ENCODE assay signal across 12 cellular contexts in the genomic region with DNA sequence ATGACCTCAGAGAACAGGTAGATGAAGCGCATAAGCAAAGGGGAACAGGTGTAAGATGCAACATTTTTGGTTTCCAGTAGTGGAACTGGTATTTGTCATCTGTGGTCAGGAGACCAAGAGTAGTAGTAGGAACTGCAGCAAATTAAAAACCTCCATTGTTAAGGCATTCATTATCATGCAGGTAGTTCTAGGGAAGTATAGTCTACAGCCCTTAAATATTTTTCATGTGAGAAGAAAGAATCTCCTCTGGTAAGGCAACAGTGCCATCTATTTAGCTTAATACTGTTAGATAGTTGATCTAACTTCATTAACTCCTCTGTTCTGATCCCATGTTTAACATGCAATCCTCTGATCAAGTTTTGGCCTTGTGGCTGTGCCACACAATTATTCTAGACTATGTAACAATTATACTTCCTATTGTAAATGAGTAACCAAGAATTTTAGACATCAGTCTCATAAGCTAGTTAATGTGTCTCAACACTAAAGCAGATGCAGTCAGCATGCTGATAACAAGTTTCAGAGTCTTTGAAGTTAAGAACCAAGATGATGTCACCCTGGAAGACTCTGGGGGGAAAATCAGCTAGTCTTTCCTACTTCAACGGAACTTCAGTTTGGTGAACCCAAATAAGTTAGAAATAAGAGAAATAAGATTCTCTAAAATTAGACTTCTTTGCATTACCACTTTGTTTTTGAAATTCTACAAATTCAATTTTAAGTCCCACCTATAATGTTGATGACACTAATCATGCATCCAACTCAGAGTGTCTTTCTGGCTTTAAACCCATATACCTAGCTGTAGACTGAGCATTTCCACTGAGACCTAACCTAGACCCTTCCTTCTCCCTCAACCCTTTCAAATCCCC.
DNase-seq lines count a peak whose midpoint lies in the region; ATAC-seq, FAIRE-seq and TF ChIP-seq lines count a peak whose summit lies in the region.
"Had no signal": no experiment of that assay in that cellular context is flagged by ENCODE, and none has a peak within 500 bp of the region (broad histone marks: within the 10 kb centered on the region; RNA-seq: fewer than 3 reads in every experiment).

No MANE protein-coding gene starts in this region.

- H3K4me3 ChIP-seq in IMR-90 (ENCODE audit: insufficient read depth, low read depth, low read length) = no peak overlapping the region
- H3K4me3 ChIP-seq in pancreas = no peak overlapping the region
- no peak overlapping the region for H3K4me3 ChIP-seq in SK-N-SH (ENCODE audit: low read depth in 2 of 2, low read length in 1 of 2)
- H3K4me3 ChIP-seq: thyroid gland had no signal

- H3K9me1 ChIP-seq in IMR-90 (ENCODE audit: insufficient read depth, low read length) = no peaks in the 10 kb centered on the region

- no peak overlapping the region; the same call in 1 of the 2 replicates for H2BK20ac ChIP-seq in IMR-90 (ENCODE audit: low read depth, low read length)

- no peak overlapping the region for H2AK5ac ChIP-seq in IMR-90 (ENCODE audit: low read depth, low read length)

- no peak overlapping the region for H2BK120ac ChIP-seq in IMR-90 (ENCODE audit: low read depth, low read length)

- peak; percentile 49 for FAIRE-seq in pancreas (lab: Jason Lieb, UNC)

- H3K4ac ChIP-seq in IMR-90 (ENCODE audit: low read depth, low read length) = no peak overlapping the region

- H3K4me1 ChIP-seq in IMR-90 (ENCODE audit: control insufficient read depth, insufficient read depth, low read length) (peaks cover 3% of the 10 kb centered on the region), pancreas (peaks cover 48 to 73% (median 61%) of the 10 kb centered on the region in 3 donors), SK-N-SH (ENCODE audit: control insufficient read depth in 1 of 2, insufficient read depth in 2 of 2, low read depth in 1 of 2, low read length in 1 of 2) (no peaks in the 10 kb centered on the region)

- H3K4me2 ChIP-seq in IMR-90 (ENCODE audit: low read depth, low read length) (no peak overlapping the region), SK-N-SH (no peak overlapping the region)

- no peak overlapping the region for H2BK5ac ChIP-seq in IMR-90 (ENCODE audit: low read depth, low read length, poor library complexity, severe bottlenecking)

- no peak overlapping the region for H2BK15ac ChIP-seq in IMR-90 (ENCODE audit: low read depth, low read length)

- H4K91ac ChIP-seq in IMR-90 (ENCODE audit: insufficient read depth, low read depth, low read length) = no peak overlapping the region

- no peaks in the 10 kb centered on the region for H3K36me3 ChIP-seq in IMR-90 (ENCODE audit: control insufficient read depth, insufficient read depth, low read length)
- H3K36me3 ChIP-seq in pancreas = no peaks in the 10 kb centered on the region
- no peaks in the 10 kb centered on the region for H3K36me3 ChIP-seq in SK-N-SH (replicated peaks in 1 of 2; ENCODE audit: control insufficient read depth in 1 of 2, insufficient read depth in 2 of 2, low read length in 1 of 2)
- H3K36me3 ChIP-seq: thyroid gland had no signal

- H4K5ac ChIP-seq in IMR-90 (ENCODE audit: low read depth, low read length) = no peak overlapping the region

- POLR2A ChIA-PET in IMR-90 (lab: Charles Lee; ENCODE audit: unreplicated experiment) = no interaction called here
- POLR2A ChIA-PET in SK-N-SH (lab: Yijun Ruan, JAX) = no interaction called here

- H3K9me2 ChIP-seq in SK-N-SH = no peaks in the 10 kb centered on the region

- intact Hi-C loops in IMR-90 (cut with micrococcal nuclease) = no loop called here
- intact Hi-C loops in pancreas (cut with DNase I) = no loop called here

- no peak overlapping the region for H3K14ac ChIP-seq in IMR-90 (replicated peaks; ENCODE audit: low read depth, low read length)

- 0 out of 4 replicates have a peak, but pooled peaks cover 0 to 2% of the 10 kb centered on the region in 2 experiments for H3K79me1 ChIP-seq in IMR-90 (ENCODE audit: low read depth in 1 of 2, low read length in 2 of 2)

- no peak overlapping the region for H3K56ac ChIP-seq in IMR-90 (ENCODE audit: extremely low read depth, insufficient read depth, low read length)

- TF ChIP-seq POLR2A in IMR-90 (IDR thresholded peaks at IDR 0.05; ENCODE audit: low read depth, low read length) = no peak

- no peaks in the 10 kb centered on the region for H3K27me3 ChIP-seq in IMR-90 (ENCODE audit: control insufficient read depth, insufficient read depth, low read length)
- no peaks in the 10 kb centered on the region for H3K27me3 ChIP-seq in pancreas
- H3K27me3 ChIP-seq in SK-N-SH (ENCODE audit: insufficient read depth) = no peaks in the 10 kb centered on the region
- H3K27me3 ChIP-seq: thyroid gland had no signal

- no CpG with 5 or more reads among the region's 2 CpGs for WGBS in IMR-90 (ENCODE audit: extremely low coverage in 2 of 2, insufficient read length in 1 of 2), 2 experiments
- 53 to 66% methylated on average over 2 of the region's 2 CpGs for whole genome bisulfite sequencing in pancreas, 2 donors
- WGBS in SK-N-SH (ENCODE audit: low lambda C conversion rate) = 6% methylated on average over 2 of the region's 2 CpGs

- no peaks in the 10 kb centered on the region for H3F3A ChIP-seq in SK-N-SH (replicated peaks; ENCODE audit: insufficient read depth)

- no peak overlapping the region for H3K9ac ChIP-seq in IMR-90 (ENCODE audit: low read depth, low read length)
- H3K9ac ChIP-seq in SK-N-SH = no peak overlapping the region

- H3K9me3 ChIP-seq in IMR-90 (ENCODE audit: control insufficient read depth, insufficient read depth, low read length) (no peaks in the 10 kb centered on the region), pancreas (no peaks in the 10 kb centered on the region), SK-N-SH (no peaks in the 10 kb centered on the region)
- H3K9me3 ChIP-seq: thyroid gland had no signal

- CTCF ChIA-PET in IMR-90 (lab: Yijun Ruan, JAX) (interaction anchor here (1.0 kb wide), 1 partner anchor 169 kb away, joined by 4 read pairs; no protein-coding TSS in a partner anchor), SK-N-SH (lab: Yijun Ruan, JAX) (interaction anchor here (1.1 kb wide), 1 partner anchor 9 kb away, joined by 3 read pairs; no protein-coding TSS in a partner anchor)

- H3K79me2 ChIP-seq in SK-N-SH (ENCODE audit: insufficient read depth) = no peaks in the 10 kb centered on the region

- peak; percentile 75 for ATAC-seq in GM19324 (IDR thresholded peaks at IDR 0.05; ENCODE audit: low FRiP score, unreplicated experiment)
- peak; percentile 65 for ATAC-seq in HG02870 (IDR thresholded peaks at IDR 0.05; ENCODE audit: unreplicated experiment)
- no peak for ATAC-seq in IMR-90 (ENCODE audit: low read depth)
- ATAC-seq in pancreas = peak; percentile 72 to 79 (median 76)

- H2AK9ac ChIP-seq in IMR-90 (replicated peaks; ENCODE audit: low read depth, low read length, poor library complexity) = no peak overlapping the region

- H3K27ac ChIP-seq in IMR-90 (ENCODE audit: insufficient read depth, low read length) (no peak overlapping the region), pancreas (peak overlapping the region in 2 of 4 donors; percentile 61), SK-N-SH (ENCODE audit: low read depth in 2 of 2, low read length in 1 of 2) (no peak overlapping the region)
- H3K27ac ChIP-seq: thyroid gland had no signal

- no TSS peak for BruUV-seq in IMR-90 (replicated peaks; lab: Mats Ljungman, UMichigan)

- no peak overlapping the region for H4K8ac ChIP-seq in IMR-90 (ENCODE audit: low read depth in 2 of 2, low read length in 2 of 2)

- dilution Hi-C loops in IMR-90 (cut with HindIII; ENCODE audit: low sequenced_read_pairs, unreplicated experiment) = no loop called here

- no peak overlapping the region for H3K23ac ChIP-seq in IMR-90 (ENCODE audit: low read depth, low read length)

- TF ChIP-seq RAD21 in IMR-90 (IDR thresholded peaks at IDR 0.05; ENCODE audit: low read length) (no peak), SK-N-SH (IDR thresholded peaks at IDR 0.05; ENCODE audit: low read length) (no peak)

- H3K18ac ChIP-seq in IMR-90 (ENCODE audit: low read depth, low read length) = no peak overlapping the region

- peaks cover 3% of the 10 kb centered on the region; the same call in 1 of the 2 replicates for H4K20me1 ChIP-seq in IMR-90 (ENCODE audit: insufficient read depth, low read length)
- no peaks in the 10 kb centered on the region for H4K20me1 ChIP-seq in SK-N-SH (ENCODE audit: insufficient read depth)

- in situ Hi-C loops in IMR-90 (cut with MboI; ENCODE audit: low sequenced_read_pairs) = no loop called here

- no peak overlapping the region for H2AFZ ChIP-seq in IMR-90 (replicated peaks; ENCODE audit: low read length, poor library complexity)
- H2AFZ ChIP-seq in SK-N-SH (ENCODE audit: low read depth) = no peak overlapping the region

- peak; percentile 34 for DNase-seq in IMR-90
- no peak for DNase-seq in pancreas
- no peak for DNase-seq in AG08396 (ENCODE audit: low spot score)
- no peak for DNase-seq in SK-N-SH
- no peak for DNase-seq in mucosa of gallbladder (ENCODE audit: low spot score)
- DNase-seq in activated T-cell treated with anti-CD3 and anti-CD28 coated beads for 4 hours = no peak
- DNase-seq: amygdala, midbrain, NCI-H526 treated with DMSO at 0.1 percent for 48 hours, thyroid gland had no signal

- TF ChIP-seq EP300 in SK-N-SH (IDR thresholded peaks at IDR 0.05; ENCODE audit: borderline replicate concordance in 1 of 2, low read depth in 1 of 2, low read length in 1 of 2) = no peak

- TF ChIP-seq CTCF in IMR-90 (conservative IDR thresholded peaks at IDR 0.05; ENCODE audit: low read depth, low read length) (no peak), pancreas (IDR thresholded peaks at IDR 0.05) (no peak), SK-N-SH (IDR thresholded peaks at IDR 0.05) (no peak)

TF ChIP-seq in IMR-90, 13 proteins besides CTCF, POLR2A, EP300 and RAD21 (continues in another document):
- TF ChIP-seq RCOR1 (IDR thresholded peaks at IDR 0.05; ENCODE audit: insufficient replicate concordance, low read length) (no peak), NFE2L2 (IDR thresholded peaks at IDR 0.05; ENCODE audit: low read depth, low read length) (no peak), BHLHE40 (IDR thresholded peaks at IDR 0.05; ENCODE audit: low read depth, low read length) (no peak), MAFK (IDR thresholded peaks at IDR 0.05; ENCODE audit: low read depth, low read length) (no peak)

TF ChIP-seq in SK-N-SH, 30 proteins besides CTCF, POLR2A, EP300 and RAD21 (continues in another document):
- TF ChIP-seq SIN3A (IDR thresholded peaks at IDR 0.05; ENCODE audit: borderline replicate concordance, low read depth, low read length) = no peak
- TF ChIP-seq YY1 (IDR thresholded peaks at IDR 0.05; ENCODE audit: low read depth) = no peak
- TF ChIP-seq FOSL2 (IDR thresholded peaks at IDR 0.05; ENCODE audit: borderline replicate concordance, low read depth) = no peak
- TF ChIP-seq TCF12 (IDR thresholded peaks at IDR 0.05) = no peak
- TF ChIP-seq RFX5 (IDR thresholded peaks at IDR 0.05; ENCODE audit: low read length) = no peak
- TF ChIP-seq, protein P1, sequence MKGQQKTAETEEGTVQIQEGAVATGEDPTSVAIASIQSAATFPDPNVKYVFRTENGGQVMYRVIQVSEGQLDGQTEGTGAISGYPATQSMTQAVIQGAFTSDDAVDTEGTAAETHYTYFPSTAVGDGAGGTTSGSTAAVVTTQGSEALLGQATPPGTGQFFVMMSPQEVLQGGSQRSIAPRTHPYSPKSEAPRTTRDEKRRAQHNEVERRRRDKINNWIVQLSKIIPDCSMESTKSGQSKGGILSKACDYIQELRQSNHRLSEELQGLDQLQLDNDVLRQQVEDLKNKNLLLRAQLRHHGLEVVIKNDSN (IDR thresholded peaks at IDR 0.05; ENCODE audit: borderline replicate concordance, low read depth) = no peak
- TF ChIP-seq GATA2 (CRISPR knock-in tag; IDR thresholded peaks at IDR 0.05) = no peak
- no peak for TF ChIP-seq ELF1 (IDR thresholded peaks at IDR 0.05)
